In the genomic region with DNA sequence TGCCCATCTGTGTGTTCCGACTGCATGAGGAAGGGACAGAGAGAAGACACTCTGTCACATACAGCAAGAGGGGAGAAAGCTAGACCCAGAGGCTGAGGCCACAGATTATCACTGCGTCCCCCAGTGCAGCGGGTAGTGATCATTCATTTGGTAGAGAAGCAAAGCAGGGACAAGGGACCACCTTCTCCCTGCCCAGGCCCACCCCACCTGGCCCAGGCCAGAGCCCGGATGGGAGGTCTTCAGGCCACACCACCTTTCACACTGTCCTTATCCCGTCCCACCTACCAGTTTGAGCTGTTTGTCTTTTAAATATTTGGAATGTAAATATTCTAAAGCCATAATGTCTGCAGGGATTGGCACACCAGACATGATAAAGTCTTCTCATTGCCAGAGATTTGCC, we compare ENCODE assay signal across 10 cellular contexts. TPM values are rescaled to one million over a fixed set of nuclear protein-coding genes. Genes with fewer than 3 reads are reported as not detected.
DNase-seq lines count a peak whose midpoint lies in the region; ATAC-seq and TF ChIP-seq lines count a peak whose summit lies in the region.
"Had no signal": no experiment of that assay in that cellular context is flagged by ENCODE, and none has a peak within 500 bp of the region (broad histone marks: within the 10 kb centered on the region; RNA-seq: fewer than 3 reads in every experiment).

No MANE protein-coding gene starts in this region.

- TF ChIP-seq POLR2A in tibial nerve (IDR thresholded peaks at IDR 0.05) = no peak

- no peak for TF ChIP-seq EP300 in tibial nerve (IDR thresholded peaks at IDR 0.05)

- no peaks in the 10 kb centered on the region for H3K9me3 Mint-ChIP-seq in activated CD4-positive, alpha-beta memory T cell treated with anti-CD3 and anti-CD28 coated beads, Interleukin-2, amount 10 ng/mL, durations not matched to agents 7 days and 5 days

- H3K4me1 Mint-ChIP-seq in activated CD4-positive, alpha-beta memory T cell treated with anti-CD3 and anti-CD28 coated beads, Interleukin-2, amount 10 ng/mL, durations not matched to agents 7 days and 5 days = peaks cover 51% of the 10 kb centered on the region

- DNase-seq in right cardiac atrium (no peak), right atrium auricular region (ENCODE audit: low spot score) (no peak), hepatocyte (ENCODE audit: low spot score) (no peak), tibial nerve (ENCODE audit: low spot score in 2 of 2) (no peak), cerebellar nuclear complex (lab: John Stamatoyannopoulos, UW) (no peak), NCI-H1105 (lab: John Stamatoyannopoulos, UW) (no peak)
- DNase-seq in activated CD4-positive, alpha-beta memory T cell treated with anti-CD3 and anti-CD28 coated beads, Interleukin-2, amount 10 ng/mL, durations not matched to agents 7 days and 5 days = no peak
- DNase-seq: NCI-H1436 had no signal

- H3K4me3 Mint-ChIP-seq in activated CD4-positive, alpha-beta memory T cell treated with anti-CD3 and anti-CD28 coated beads, Interleukin-2, amount 10 ng/mL, durations not matched to agents 7 days and 5 days = peak overlapping the region; percentile 68

- peaks cover 67% of the 10 kb centered on the region for H3K36me3 Mint-ChIP-seq in activated CD4-positive, alpha-beta memory T cell treated with anti-CD3 and anti-CD28 coated beads, Interleukin-2, amount 10 ng/mL, durations not matched to agents 7 days and 5 days (ENCODE audit: low read depth)

- H3K36me3 ChIP-seq in right atrium auricular region = peaks cover 62% of the 10 kb centered on the region
- H3K36me3 ChIP-seq in hepatocyte (replicated peaks; ENCODE audit: insufficient read depth, low read depth) = no peaks in the 10 kb centered on the region
- H3K36me3 ChIP-seq in tibial nerve = peaks cover 0 to 73% (median 12%) of the 10 kb centered on the region in 3 donors

- no peaks in the 10 kb centered on the region for H3K27me3 Mint-ChIP-seq in activated CD4-positive, alpha-beta memory T cell treated with anti-CD3 and anti-CD28 coated beads, Interleukin-2, amount 10 ng/mL, durations not matched to agents 7 days and 5 days

- no peak for ATAC-seq in right cardiac atrium
- no peak for ATAC-seq in GM19035 (IDR thresholded peaks at IDR 0.05; ENCODE audit: unreplicated experiment)

- H3K4me3 ChIP-seq in right cardiac atrium (ENCODE audit: low read length) (no peak overlapping the region), right atrium auricular region (no peak overlapping the region), hepatocyte (no peak overlapping the region), tibial nerve (no peak overlapping the region)

- CTCF ChIA-PET in activated CD4-positive, alpha-beta memory T cell treated with anti-CD3 and anti-CD28 coated beads, Interleukin-2, amount 10 ng/mL, durations not matched to agents 7 days and 5 days (lab: Charles Lee) = interaction anchor here (0.6 to 1.0 kb wide), 2 partner anchors 21 to 40 kb away, joined by 4 to 5 read pairs; no protein-coding TSS in a partner anchor

- WGBS in right cardiac atrium = 96% methylated on average over 5 of the region's 5 CpGs
- 74% methylated on average over 5 of the region's 5 CpGs for WGBS in hepatocyte (ENCODE audit: low lambda C conversion rate, missing lambda C conversion rate)
- WGBS in tibial nerve, 2 donors = 93 to 96% methylated on average over 5 of the region's 5 CpGs

- TF ChIP-seq CTCF in right atrium auricular region (IDR thresholded peaks at IDR 0.05) = no peak
- TF ChIP-seq CTCF in hepatocyte (IDR thresholded peaks at IDR 0.05; ENCODE audit: poor library complexity) = no peak
- TF ChIP-seq CTCF in tibial nerve (IDR thresholded peaks at IDR 0.05) = no peak

- no peak overlapping the region for H3K4me2 ChIP-seq in hepatocyte

- H2AFZ ChIP-seq in hepatocyte = no peak overlapping the region
- H2AFZ ChIP-seq: parathyroid adenoma had no signal

- H3K9me2 ChIP-seq in hepatocyte (replicated peaks; ENCODE audit: insufficient read depth) = no peaks in the 10 kb centered on the region

- H3K9me3 ChIP-seq in right cardiac atrium (ENCODE audit: control insufficient read depth, low read length) = no peaks in the 10 kb centered on the region
- no peaks in the 10 kb centered on the region for H3K9me3 ChIP-seq in right atrium auricular region
- H3K9me3 ChIP-seq in hepatocyte (ENCODE audit: low read depth) = no peaks in the 10 kb centered on the region
- H3K9me3 ChIP-seq in tibial nerve = no peaks in the 10 kb centered on the region

- no peaks in the 10 kb centered on the region for H4K20me1 ChIP-seq in hepatocyte (ENCODE audit: insufficient read depth, poor library complexity, severe bottlenecking)

- H3K27me3 ChIP-seq in right cardiac atrium (ENCODE audit: control insufficient read depth, insufficient read depth) (no peaks in the 10 kb centered on the region), right atrium auricular region (no peaks in the 10 kb centered on the region), hepatocyte (no peaks in the 10 kb centered on the region), tibial nerve (no peaks in the 10 kb centered on the region)

- intact Hi-C loops in right cardiac atrium (cut with DNase I) = no loop called here

- H3K79me2 ChIP-seq in hepatocyte = peaks cover 19% of the 10 kb centered on the region
- H3K79me2 ChIP-seq: parathyroid adenoma had no signal

- H3K4me1 ChIP-seq in right cardiac atrium (ENCODE audit: control insufficient read depth, insufficient read depth, low read length) (peaks cover 2% of the 10 kb centered on the region), right atrium auricular region (peaks cover 0 to 18% of the 10 kb centered on the region in 2 donors), hepatocyte (ENCODE audit: insufficient read depth) (peaks cover 5% of the 10 kb centered on the region), tibial nerve (peaks cover 0 to 31% (median 17%) of the 10 kb centered on the region in 4 donors)
- H3K4me1 ChIP-seq: parathyroid adenoma had no signal

- POLR2A ChIA-PET in activated CD4-positive, alpha-beta memory T cell treated with anti-CD3 and anti-CD28 coated beads, Interleukin-2, amount 10 ng/mL, durations not matched to agents 7 days and 5 days (lab: Charles Lee) = interaction anchor here (0.8 to 3.7 kb wide), 11 partner anchors 11 to 483 kb away, joined by 3 to 33 read pairs (median 4); a partner anchor contains a TSS

- peak overlapping the region; percentile 7 for H3K27ac ChIP-seq in right cardiac atrium (ENCODE audit: low read length)
- no peak overlapping the region for H3K27ac ChIP-seq in right atrium auricular region
- peak overlapping the region; percentile 61 for H3K27ac ChIP-seq in hepatocyte
- H3K27ac ChIP-seq in tibial nerve = peak overlapping the region in 3 of 4 donors; percentile 25 to 77 (median 76)
- H3K27ac ChIP-seq: parathyroid adenoma had no signal

- H3K27ac Mint-ChIP-seq in activated CD4-positive, alpha-beta memory T cell treated with anti-CD3 and anti-CD28 coated beads, Interleukin-2, amount 10 ng/mL, durations not matched to agents 7 days and 5 days = peak overlapping the region; percentile 96

RNA-seq across cellular contexts. Expression of a gene that starts 10.6 kb away (rescaled TPM):
- total RNA-seq in right cardiac atrium = 10 to 100 TPM; 20.2 to 28.0 (median 24.6) TPM
- 24.9 TPM for polyA plus RNA-seq in right cardiac atrium
- total RNA-seq in right atrium auricular region = 10 to 100 TPM; 28.0 to 45.8 TPM
- 10 to 100 TPM; 56.1 to 58.4 TPM for total RNA-seq in activated CD4-positive, alpha-beta memory T cell treated with anti-CD3 and anti-CD28 coated beads, Interleukin-2, amount 10 ng/mL, durations not matched to agents 7 days and 5 days
- 38.2 and 42.7 TPM in 2 replicates for total RNA-seq in hepatocyte
- 43.0 and 50.8 TPM in 2 replicates for polyA plus RNA-seq in hepatocyte
- total RNA-seq in tibial nerve = 100 to 1,000 TPM in 1 of 4 donors, 10 to 100 TPM in 3; 78.3 to 110 (median 89.3) TPM

RNA-seq across cellular contexts. Expression of a gene that starts 47.4 kb away (rescaled TPM):
- total RNA-seq in right cardiac atrium = 10 to 100 TPM; 20.5 to 28.8 (median 26.3) TPM
- polyA plus RNA-seq in right cardiac atrium = 21.7 TPM
- total RNA-seq in right atrium auricular region = 10 to 100 TPM; 20.1 to 25.2 TPM
- 10 to 100 TPM; 77.0 to 80.3 TPM for total RNA-seq in activated CD4-positive, alpha-beta memory T cell treated with anti-CD3 and anti-CD28 coated beads, Interleukin-2, amount 10 ng/mL, durations not matched to agents 7 days and 5 days
- 15.0 and 25.7 TPM in 2 replicates for total RNA-seq in hepatocyte
- 24.3 and 29.6 TPM in 2 replicates for polyA plus RNA-seq in hepatocyte
- total RNA-seq in tibial nerve = 100 to 1,000 TPM in 1 of 4 donors, 10 to 100 TPM in 3; 70.5 to 161 (median 77.8) TPM

Comparison
In these comparisons a context has a peak if more than half of its experiments do, and no peak if none do; other contexts are left out.
1. H3K27ac ChIP-seq: peak in right cardiac atrium (single experiment), hepatocyte (single experiment) and tibial nerve (3 of 4); none in right atrium auricular region (0 of 2).